In genomic region chr16:20846030-20846429, GRCh38 we compare ENCODE assay signal across 13 cellular contexts. TPM values are rescaled to one million over a fixed set of nuclear protein-coding genes. Genes with fewer than 3 reads are reported as not detected.
A peak's percentile ranks its signal among the peaks of the same experiment; 100 is the strongest.
DNase-seq lines count a peak whose midpoint lies in the region; ATAC-seq lines count a peak whose summit lies in the region.
"Had no signal": no experiment of that assay in that cellular context is flagged by ENCODE, and none has a peak within 500 bp of the region (broad histone marks: within the 10 kb centered on the region; RNA-seq: fewer than 3 reads in every experiment).

No MANE protein-coding gene starts in this region.

- no peak for ATAC-seq in central memory CD8-positive, alpha-beta T cell (replicated peaks; ENCODE audit: extremely low read depth, poor library complexity, severe bottlenecking)
- no peak for ATAC-seq in effector memory CD8-positive, alpha-beta T cell (replicated peaks)
- peak; percentile 89 for ATAC-seq in left ventricle myocardium superior
- no peak for ATAC-seq in esophagus mucosa
- ATAC-seq: CD8-positive, alpha-beta T cell had no signal

- peaks cover 22% of the 10 kb centered on the region for H3K4me1 Mint-ChIP-seq in central memory CD8-positive, alpha-beta T cell
- peaks cover 19 to 20% of the 10 kb centered on the region in 2 donors for H3K4me1 Mint-ChIP-seq in effector memory CD8-positive, alpha-beta T cell (ENCODE audit: low read depth in 2 of 2)

- no peaks in the 10 kb centered on the region for H3K9me3 Mint-ChIP-seq in central memory CD8-positive, alpha-beta T cell
- H3K9me3 Mint-ChIP-seq in effector memory CD8-positive, alpha-beta T cell, result no peaks in the 10 kb centered on the region
- H3K9me3 Mint-ChIP-seq: CD14-positive monocyte; CD8-positive, alpha-beta T cell had no signal

- no peak for DNase-seq in central memory CD8-positive, alpha-beta T cell (ENCODE audit: low spot score in 2 of 2)
- DNase-seq in effector memory CD8-positive, alpha-beta T cell, result no peak
- peak; percentile 72 for DNase-seq in left ventricle myocardium superior
- DNase-seq in activated CD4-positive, CD25-positive, alpha-beta regulatory T cell (lab: John Stamatoyannopoulos, UW), result no peak
- no peak for DNase-seq in SKM-1 treated with dmso at 0.1 percent for 144 hours (lab: John Stamatoyannopoulos, UW; ENCODE audit: unreplicated experiment)
- DNase-seq: CD8-positive, alpha-beta T cell; COR-L47; DMS153; DMS79 treated with DMSO at 0.1 percent for 48 hours; EL; GDM1 had no signal

- peak overlapping the region; percentile 90 for H3K27ac Mint-ChIP-seq in central memory CD8-positive, alpha-beta T cell (ENCODE audit: low read depth)
- H3K27ac Mint-ChIP-seq in effector memory CD8-positive, alpha-beta T cell, result peak overlapping the region; percentile 91 to 94

- H3K36me3 Mint-ChIP-seq in central memory CD8-positive, alpha-beta T cell (ENCODE audit: insufficient read depth), result peaks cover 6% of the 10 kb centered on the region
- H3K36me3 Mint-ChIP-seq in effector memory CD8-positive, alpha-beta T cell (ENCODE audit: insufficient read depth), result no peaks in the 10 kb centered on the region
- H3K36me3 Mint-ChIP-seq: CD8-positive, alpha-beta T cell had no signal

- intact Hi-C loops in left ventricle myocardium superior (cut with micrococcal nuclease), result loop anchor here (5.0 kb wide), 1 partner anchor 236 kb away; no protein-coding TSS in a partner anchor

- H3K27me3 Mint-ChIP-seq in central memory CD8-positive, alpha-beta T cell, result no peaks in the 10 kb centered on the region
- no peaks in the 10 kb centered on the region for H3K27me3 Mint-ChIP-seq in effector memory CD8-positive, alpha-beta T cell

- no peak overlapping the region for H3K4me3 Mint-ChIP-seq in central memory CD8-positive, alpha-beta T cell
- H3K4me3 Mint-ChIP-seq in effector memory CD8-positive, alpha-beta T cell, result no peak overlapping the region
- H3K4me3 Mint-ChIP-seq: CD14-positive monocyte; CD8-positive, alpha-beta T cell had no signal

RNA-seq across cellular contexts. Expression of gene REXO5, which starts 39.7 kb away (rescaled TPM):
- total RNA-seq in left ventricle myocardium superior (5.4 TPM), esophagus mucosa (2.5 TPM)

RNA-seq across cellular contexts. Expression of gene ERI2, which starts 39.8 kb away (rescaled TPM):
- total RNA-seq in left ventricle myocardium superior (11.5 TPM), esophagus mucosa (15.4 TPM)

RNA-seq across cellular contexts. Expression of gene DCUN1D3, which starts 54.1 kb away (rescaled TPM):
- total RNA-seq in left ventricle myocardium superior, result 16.5 TPM
- total RNA-seq in esophagus mucosa, result 17.1 TPM

RNA-seq across cellular contexts. Expression of gene LYRM1, which starts 54.5 kb away (rescaled TPM):
- total RNA-seq in left ventricle myocardium superior, result 71.5 TPM
- 15.1 TPM for total RNA-seq in esophagus mucosa
